ENCODE assay signal across 22 cellular contexts in the genomic region with DNA sequence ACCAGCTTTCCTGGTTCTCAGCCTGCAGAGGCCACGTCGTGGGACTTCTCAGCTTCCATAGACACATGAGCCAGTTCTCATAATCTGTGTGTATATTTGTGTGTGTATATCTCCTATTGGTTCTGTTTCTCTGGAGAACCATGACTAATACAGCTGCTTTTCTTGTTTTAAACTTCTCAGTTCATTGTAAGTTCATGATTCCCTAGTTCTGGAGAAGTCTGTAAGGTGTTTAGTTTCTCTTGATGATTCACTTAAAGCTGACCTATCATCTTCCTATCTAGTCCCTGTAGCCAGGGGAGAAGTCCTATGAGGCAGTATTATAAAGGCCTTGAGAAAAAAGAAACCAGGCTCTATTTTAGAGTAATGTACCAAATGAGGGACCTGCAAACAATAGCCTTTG.
"Had no signal": no experiment of that assay in that cellular context is flagged by ENCODE, and none has a peak within 500 bp of the region (broad histone marks: within the 10 kb centered on the region; RNA-seq: fewer than 3 reads in every experiment).

No MANE protein-coding gene starts in this region.

- H3K27ac ChIP-seq: heart right ventricle, left ventricle myocardium inferior, right lobe of liver, thoracic aorta, vagina, VCaP had no signal

- H3K9me3 ChIP-seq: left ventricle myocardium inferior, right lobe of liver, thoracic aorta, vagina had no signal

- DNase-seq: activated CD4-positive, alpha-beta T cell treated with anti-CD3 and anti-CD28 coated beads for 4 hours; activated CD4-positive, alpha-beta T cell treated with anti-CD3 and anti-CD28 coated beads, Interleukin-2, amount 50 U/mL, for 48 hours; activated CD8-positive, alpha-beta memory T cell treated with anti-CD3 and anti-CD28 coated beads, Interleukin-2, amount 50 U/mL, for 4 hours; activated gamma-delta T cell treated with Interleukin-2 at 50 U/mL for 16 hours; activated naive CD8-positive, alpha-beta T cell treated with anti-CD3 and anti-CD28 coated beads, Interleukin-2, amount 50 U/mL, for 24 hours; activated T-cell treated with anti-CD3 and anti-CD28 coated beads, Interleukin-2, amount 50 U/mL, for 1 hour; amygdala; dermis blood vessel endothelial cell; effector CD4-positive, alpha-beta T cell; foreskin fibroblast; heart right ventricle; left ventricle myocardium inferior; right lobe of liver; stimulated activated CD4-positive, alpha-beta T cell treated with anti-CD3 and anti-CD28 coated beads, Interleukin-12 subunit alpha, Interleukin-12 subunit beta, amount 100 ng/mL, for 4 hours; stimulated activated CD4-positive, alpha-beta T cell treated with anti-CD3 and anti-CD28 coated beads, Interleukin-4, amount 100 ng/mL, for 1 hour; stimulated activated naive CD8-positive, alpha-beta T cell treated with anti-CD3 and anti-CD28 coated beads, Interleukin-15, Interleukin-2, amounts not matched to agents 100 U/mL and 50 U/mL, for 24 hours; trophoblast cell had no signal

- H3K27me3 ChIP-seq: heart right ventricle, right lobe of liver, vagina had no signal

- ATAC-seq: activated naive CD8-positive, alpha-beta T cell treated with anti-CD3 and anti-CD28 coated beads, Interleukin-2, amount 50 U/mL, for 24 hours; activated T-helper 17 cell treated with anti-CD3 and anti-CD28 coated beads, Interleukin-2, amount 50 U/mL, for 72 hours; heart right ventricle; right lobe of liver; stimulated activated naive CD8-positive, alpha-beta T cell treated with anti-CD3 and anti-CD28 coated beads, Interleukin-15, Interleukin-2, amounts not matched to agents 100 U/mL and 50 U/mL, for 24 hours had no signal

- H3K4me1 ChIP-seq: heart right ventricle, left ventricle myocardium inferior, right lobe of liver, vagina had no signal

- H3K36me3 ChIP-seq: heart right ventricle, left ventricle myocardium inferior, right lobe of liver, thoracic aorta, vagina had no signal

- H3K4me3 ChIP-seq: heart right ventricle, left ventricle myocardium inferior, lung, right lobe of liver, thoracic aorta, vagina had no signal
